Comparison of ENCODE assay signal across 8 cellular contexts in genomic region chr11:111764621-111765020, GRCh38. TPM values are rescaled to one million over a fixed set of nuclear protein-coding genes. Genes with fewer than 3 reads are reported as not detected.
DNase-seq lines count a peak whose midpoint lies in the region; ATAC-seq and TF ChIP-seq lines count a peak whose summit lies in the region.

No MANE protein-coding gene starts in this region.

- H3K9me3 ChIP-seq in iPS-20b (ENCODE audit: insufficient read depth, low read depth, low read length) (no peaks in the 10 kb centered on the region), thoracic aorta (no peaks in the 10 kb centered on the region)

- peak overlapping the region; percentile 85 for H3K4me3 ChIP-seq in iPS-20b (ENCODE audit: low read length)
- H3K4me3 ChIP-seq in thoracic aorta, result peak overlapping the region; percentile 97

- H3K4me1 Mint-ChIP-seq in activated T-cell treated with anti-CD3 and anti-CD28 coated beads, Interleukin-2, amount 50 U/mL, for 24 hours (ENCODE audit: low read depth), result peaks cover 39% of the 10 kb centered on the region
- peaks cover 43% of the 10 kb centered on the region for H3K4me1 Mint-ChIP-seq in activated T-helper 1 cell treated with anti-CD3 and anti-CD28 coated beads, Interleukin-12 subunit alpha, Interleukin-12 subunit beta, Interleukin-2, Interleukin-4 antibody, amounts not matched to agents 30 ng/mL and 10 ng/mL and 1 ng/mL, durations not matched to agents 14 hours and 24 hours and 36 hours (ENCODE audit: low read depth)

- H3K4me1 ChIP-seq in iPS-20b (ENCODE audit: insufficient read depth, low read length) (peaks cover 18% of the 10 kb centered on the region), thoracic aorta (ENCODE audit: control insufficient read depth in 1 of 2, low read depth in 2 of 2) (peaks cover 16 to 23% of the 10 kb centered on the region in 2 donors)

- DNase-seq in activated T-cell treated with anti-CD3 and anti-CD28 coated beads, Interleukin-2, amount 50 U/mL, for 24 hours, result no peak
- no peak for DNase-seq in activated T-cell treated with anti-CD3 and anti-CD28 coated beads for 4 hours
- DNase-seq in activated T-helper 1 cell treated with anti-CD3 and anti-CD28 coated beads, Interleukin-12 subunit alpha, Interleukin-12 subunit beta, Interleukin-2, Interleukin-4 antibody, amounts not matched to agents 30 ng/mL and 10 ng/mL and 1 ng/mL, durations not matched to agents 14 hours and 24 hours and 36 hours (ENCODE audit: low spot score), result no peak
- DNase-seq in thoracic aorta (ENCODE audit: low spot score), result no peak

- H3K27me3 ChIP-seq in iPS-20b (ENCODE audit: insufficient read depth, low read length), result no peaks in the 10 kb centered on the region; the same call in 1 of the 2 replicates
- no peaks in the 10 kb centered on the region for H3K27me3 ChIP-seq in thoracic aorta (replicated peaks; ENCODE audit: insufficient read depth)

- no peaks in the 10 kb centered on the region for H3K9me3 Mint-ChIP-seq in activated T-cell treated with anti-CD3 and anti-CD28 coated beads, Interleukin-2, amount 50 U/mL, for 24 hours
- H3K9me3 Mint-ChIP-seq in activated T-helper 1 cell treated with anti-CD3 and anti-CD28 coated beads, Interleukin-12 subunit alpha, Interleukin-12 subunit beta, Interleukin-2, Interleukin-4 antibody, amounts not matched to agents 30 ng/mL and 10 ng/mL and 1 ng/mL, durations not matched to agents 14 hours and 24 hours and 36 hours, result no peaks in the 10 kb centered on the region

- H3K27me3 Mint-ChIP-seq in activated T-cell treated with anti-CD3 and anti-CD28 coated beads, Interleukin-2, amount 50 U/mL, for 24 hours, result no peaks in the 10 kb centered on the region
- no peaks in the 10 kb centered on the region for H3K27me3 Mint-ChIP-seq in activated T-helper 1 cell treated with anti-CD3 and anti-CD28 coated beads, Interleukin-12 subunit alpha, Interleukin-12 subunit beta, Interleukin-2, Interleukin-4 antibody, amounts not matched to agents 30 ng/mL and 10 ng/mL and 1 ng/mL, durations not matched to agents 14 hours and 24 hours and 36 hours (ENCODE audit: insufficient read depth)

- peaks cover 53% of the 10 kb centered on the region for H3K36me3 ChIP-seq in iPS-20b (ENCODE audit: insufficient read depth, low read depth, low read length)
- peaks cover 32% of the 10 kb centered on the region for H3K36me3 ChIP-seq in thoracic aorta

- peak overlapping the region; percentile 92; the same call in 1 of the 2 replicates for H3K9ac ChIP-seq in iPS-20b (ENCODE audit: low read depth, low read length)

- no peak for ATAC-seq in thoracic aorta (ENCODE audit: insufficient number of reproducible peaks, low FRiP score, low read depth)
- no peak for ATAC-seq in HG02885 (IDR thresholded peaks at IDR 0.05; ENCODE audit: poor library complexity, unreplicated experiment)
- no peak for ATAC-seq in HG02840 (IDR thresholded peaks at IDR 0.05; ENCODE audit: low FRiP score, unreplicated experiment)
- ATAC-seq in GM18861 (IDR thresholded peaks at IDR 0.05; ENCODE audit: unreplicated experiment), result no peak

- intact Hi-C loops in activated T-helper 1 cell treated with anti-CD3 and anti-CD28 coated beads, Interleukin-12 subunit alpha, Interleukin-12 subunit beta, Interleukin-2, Interleukin-4 antibody, amounts not matched to agents 30 ng/mL and 10 ng/mL and 1 ng/mL, durations not matched to agents 14 hours and 24 hours and 36 hours (cut with micrococcal nuclease), result loop anchor here (5.0 to 10.0 kb wide), 3 partner anchors 263 to 390 kb away; partner anchors contain the start of genes DLAT, POU2AF1, SDHD and TIMM8B

- peak overlapping the region; percentile 100 for H3K4me3 Mint-ChIP-seq in activated T-cell treated with anti-CD3 and anti-CD28 coated beads, Interleukin-2, amount 50 U/mL, for 24 hours
- H3K4me3 Mint-ChIP-seq in activated T-helper 1 cell treated with anti-CD3 and anti-CD28 coated beads, Interleukin-12 subunit alpha, Interleukin-12 subunit beta, Interleukin-2, Interleukin-4 antibody, amounts not matched to agents 30 ng/mL and 10 ng/mL and 1 ng/mL, durations not matched to agents 14 hours and 24 hours and 36 hours, result peak overlapping the region; percentile 96

- H3K27ac Mint-ChIP-seq in activated T-cell treated with anti-CD3 and anti-CD28 coated beads, Interleukin-2, amount 50 U/mL, for 24 hours, result no peak overlapping the region
- H3K27ac Mint-ChIP-seq in activated T-helper 1 cell treated with anti-CD3 and anti-CD28 coated beads, Interleukin-12 subunit alpha, Interleukin-12 subunit beta, Interleukin-2, Interleukin-4 antibody, amounts not matched to agents 30 ng/mL and 10 ng/mL and 1 ng/mL, durations not matched to agents 14 hours and 24 hours and 36 hours, result no peak overlapping the region

- no peak for TF ChIP-seq CTCF in thoracic aorta (IDR thresholded peaks at IDR 0.05)

- H3K27ac ChIP-seq in iPS-20b (ENCODE audit: low read length) (no peak overlapping the region), thoracic aorta (no peak overlapping the region)

- peaks cover 63% of the 10 kb centered on the region for H3K36me3 Mint-ChIP-seq in activated T-cell treated with anti-CD3 and anti-CD28 coated beads, Interleukin-2, amount 50 U/mL, for 24 hours (ENCODE audit: low read depth)
- peaks cover 39% of the 10 kb centered on the region for H3K36me3 Mint-ChIP-seq in activated T-helper 1 cell treated with anti-CD3 and anti-CD28 coated beads, Interleukin-12 subunit alpha, Interleukin-12 subunit beta, Interleukin-2, Interleukin-4 antibody, amounts not matched to agents 30 ng/mL and 10 ng/mL and 1 ng/mL, durations not matched to agents 14 hours and 24 hours and 36 hours (ENCODE audit: low read depth)

RNA-seq across cellular contexts. Expression of gene PPP2R1B, which starts 1.6 kb away (rescaled TPM):
- total RNA-seq in activated T-helper 1 cell treated with anti-CD3 and anti-CD28 coated beads, Interleukin-12 subunit alpha, Interleukin-12 subunit beta, Interleukin-2, Interleukin-4 antibody, amounts not matched to agents 30 ng/mL and 10 ng/mL and 1 ng/mL, durations not matched to agents 14 hours and 24 hours and 36 hours, result 58.1 and 61.4 TPM in 2 replicates
- total RNA-seq in thoracic aorta, result 10 to 100 TPM; 22.5 to 34.5 TPM
